ENCODE assay signal across 19 cellular contexts in the genomic region with DNA sequence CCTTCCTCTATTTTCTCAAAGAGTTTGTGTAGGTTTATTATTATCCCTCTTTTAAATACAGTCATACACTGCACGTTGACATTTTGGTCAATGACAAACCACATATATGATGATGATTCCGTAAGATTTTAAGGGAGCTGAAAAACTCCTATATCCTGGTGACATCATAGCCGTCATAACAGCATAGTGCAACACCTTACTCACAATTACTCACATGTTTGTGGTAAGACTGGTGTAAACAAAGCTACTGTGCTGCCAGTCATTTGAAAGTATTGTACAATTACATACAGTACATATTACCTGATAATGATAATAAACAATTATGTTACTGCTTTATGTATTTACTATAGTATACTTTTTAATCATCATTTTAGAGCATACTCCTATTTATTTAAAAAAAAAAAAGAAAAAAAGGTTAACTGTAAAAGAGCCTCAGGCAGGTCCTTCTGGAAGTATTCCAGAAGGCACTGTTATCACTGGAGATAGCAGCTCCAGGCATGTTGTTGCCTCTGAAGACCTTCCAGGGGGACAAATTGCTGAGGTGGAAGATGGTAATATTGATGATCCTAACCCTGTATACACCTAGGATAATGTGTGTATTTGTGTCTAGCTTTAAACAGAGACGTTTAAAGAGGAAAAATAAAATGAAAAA.
DNase-seq lines count a peak whose midpoint lies in the region; ATAC-seq, FAIRE-seq and TF ChIP-seq lines count a peak whose summit lies in the region.
"Had no signal": no experiment of that assay in that cellular context is flagged by ENCODE, and none has a peak within 500 bp of the region (broad histone marks: within the 10 kb centered on the region; RNA-seq: fewer than 3 reads in every experiment).

No MANE protein-coding gene starts in this region.

- intact Hi-C loops in K562 (cut with micrococcal nuclease) = no loop called here

- no peak overlapping the region for H2AK5ac ChIP-seq in trophoblast cell (ENCODE audit: low read length)

- H3K9me3 ChIP-seq in GM23248 (ENCODE audit: low read depth) (no peaks in the 10 kb centered on the region), K562 (replicated peaks; ENCODE audit: control insufficient read depth, insufficient read depth, low read depth, low read length) (no peaks in the 10 kb centered on the region), trophoblast cell (ENCODE audit: insufficient read depth, low read depth, low read length) (no peaks in the 10 kb centered on the region)
- H3K9me3 ChIP-seq: pancreas had no signal

- DNase-seq in GM23248 = peak; percentile 65
- DNase-seq in M059J (ENCODE audit: low read depth) = peak; percentile 72
- DNase-seq in K562 (ENCODE audit: extremely low read depth in 1 of 4, low spot score in 3 of 4) = peak in 1 of 4 experiments; percentile 24
- peak; percentile 49 to 63 for DNase-seq in trophoblast cell
- DNase-seq in NCI-H2081 treated with DMSO at 0.1 percent for 48 hours (lab: John Stamatoyannopoulos, UW) = no peak
- DNase-seq in stimulated activated CD4-positive, alpha-beta T cell treated with anti-CD3 and anti-CD28 coated beads, Interleukin-4, amount 100 ng/mL, for 1 hour = no peak
- DNase-seq: activated CD4-positive, alpha-beta memory T cell treated with anti-CD3 and anti-CD28 coated beads, Interleukin-2, amount 10 ng/mL, durations not matched to agents 7 days and 5 days; activated T-cell treated with anti-CD3 and anti-CD28 coated beads, Interleukin-2, amount 50 U/mL, for 1 hour; Caco-2; GDM1; heart right ventricle; naive B cell; NCI-H187 treated with DMSO at 0.1 percent for 48 hours; NCI-H510A; pancreas; SHP77 treated with DMSO at 0.1 percent for 48 hours had no signal

- no peak overlapping the region for H2BK120ac ChIP-seq in trophoblast cell (ENCODE audit: insufficient read depth, low read length, poor library complexity)

- H3K4me1 ChIP-seq in GM23248 (ENCODE audit: insufficient read depth) (no peaks in the 10 kb centered on the region), K562 (replicated peaks in 1 of 2; ENCODE audit: control insufficient read depth in 2 of 2, insufficient read depth in 2 of 2, low read length in 2 of 2) (peaks cover 0 to 3% of the 10 kb centered on the region in 2 experiments; a peak in 2 of 5 replicates), trophoblast cell (ENCODE audit: control insufficient read depth in 1 of 2, insufficient read depth in 2 of 2, low read length in 2 of 2) (no peaks in the 10 kb centered on the region)
- H3K4me1 ChIP-seq: heart right ventricle, pancreas had no signal

- H3K4me2 ChIP-seq in GM23248 (ENCODE audit: unreplicated experiment) (no peak overlapping the region), K562 (ENCODE audit: insufficient read depth, low read length) (no peak overlapping the region), trophoblast cell (ENCODE audit: low read length) (no peak overlapping the region)

- TF ChIP-seq CTCF in K562 (IDR thresholded peaks at IDR 0.05 in 2 of 3, conservative IDR thresholded peaks at IDR 0.05 in 1 of 3; ENCODE audit: insufficient read depth in 2 of 3, low read depth in 1 of 3, low read length in 3 of 3) = no peak

- no peak overlapping the region for H4K8ac ChIP-seq in trophoblast cell (ENCODE audit: low read depth, low read length)

- H3K4me3 ChIP-seq in GM23248 = no peak overlapping the region
- no peak overlapping the region for H3K4me3 ChIP-seq in K562
- H3K4me3 ChIP-seq in trophoblast cell (ENCODE audit: low read depth, low read length) = no peak overlapping the region
- H3K4me3 ChIP-seq: heart right ventricle, pancreas had no signal

- no peaks in the 10 kb centered on the region for H3K9me1 ChIP-seq in K562 (ENCODE audit: control insufficient read depth, insufficient read depth, low read length)

- in situ Hi-C loops in GM23248 (cut with MboI) = loop anchor here (5.0 kb wide), 1 partner anchor 213 kb away; no protein-coding TSS in a partner anchor
- in situ Hi-C loops in K562 (cut with MboI) = loop anchor here (25.0 kb wide), 1 partner anchor 818 kb away; no protein-coding TSS in a partner anchor

- CTCF ChIA-PET in K562 (lab: Yijun Ruan, JAX; ENCODE audit: low intra/inter-chr PET ratio) = no interaction called here

- no TSS peak for BruUV-seq in K562 (replicated peaks; lab: Mats Ljungman, UMichigan)

- H3K14ac ChIP-seq in trophoblast cell (ENCODE audit: low read length) = no peak overlapping the region

- no peaks in the 10 kb centered on the region for H3K79me2 ChIP-seq in GM23248 (ENCODE audit: insufficient read depth)
- no peaks in the 10 kb centered on the region for H3K79me2 ChIP-seq in K562 (ENCODE audit: control insufficient read depth, insufficient read depth, low read length)
- H3K79me2 ChIP-seq in trophoblast cell (ENCODE audit: control insufficient read depth, insufficient read depth, low read length, poor library complexity) = no peaks in the 10 kb centered on the region

- no peak overlapping the region for H2BK5ac ChIP-seq in trophoblast cell (ENCODE audit: low read depth, low read length, poor library complexity)

- ATAC-seq in K562 (peak; percentile 38; the same call in 1 of the 3 replicates), HG03565 (IDR thresholded peaks at IDR 0.05; ENCODE audit: unreplicated experiment) (no peak)
- ATAC-seq: heart right ventricle, pancreas had no signal

- POLR2A ChIA-PET in K562 (lab: Yijun Ruan, JAX) = no interaction called here

- 34 to 36% methylated on average over 4 of the region's 4 CpGs for WGBS in GM23248 (ENCODE audit: low coverage in 1 of 2, low lambda C conversion rate in 2 of 2, missing lambda C conversion rate in 2 of 2), 2 experiments
- WGBS in K562 (ENCODE audit: insufficient coverage, low coverage, missing lambda C conversion rate) = 6% methylated on average over 4 of the region's 4 CpGs
- WGBS in trophoblast cell (ENCODE audit: extremely low coverage, insufficient coverage, insufficient read length) = no CpG with 5 or more reads among the region's 4 CpGs

- H4K20me1 ChIP-seq in GM23248 (ENCODE audit: insufficient read depth) = no peaks in the 10 kb centered on the region
- H4K20me1 ChIP-seq in K562 (replicated peaks; ENCODE audit: control insufficient read depth, insufficient read depth, low read length) = no peaks in the 10 kb centered on the region

- TF ChIP-seq EP300 in K562 (IDR thresholded peaks at IDR 0.05; ENCODE audit: low read length) = no peak

- no peak overlapping the region for H3K18ac ChIP-seq in trophoblast cell (ENCODE audit: low read length)

- H3K9me2 ChIP-seq in GM23248 (ENCODE audit: insufficient read depth) = no peaks in the 10 kb centered on the region

- H2AFZ ChIP-seq in GM23248 = no peak overlapping the region
- no peak overlapping the region for H2AFZ ChIP-seq in K562 (ENCODE audit: low read depth, low read length)
- no peak overlapping the region for H2AFZ ChIP-seq in trophoblast cell (ENCODE audit: insufficient read depth, low read length, poor library complexity)

- no peaks in the 10 kb centered on the region for H3F3A ChIP-seq in GM23248 (ENCODE audit: insufficient read depth)

- no peak for TF ChIP-seq POLR2A in K562 (conservative IDR thresholded peaks at IDR 0.05)

- no peak overlapping the region for H4K91ac ChIP-seq in trophoblast cell (ENCODE audit: low read depth, low read length)

- no peak for TF ChIP-seq RAD21 in K562 (CRISPR knock-in tag; conservative IDR thresholded peaks at IDR 0.05 in 1 of 2, IDR thresholded peaks at IDR 0.05 in 1 of 2)

- H4K12ac ChIP-seq in trophoblast cell (ENCODE audit: low read depth, low read length) = no peak overlapping the region

- H3K27me3 ChIP-seq in GM23248 (replicated peaks; ENCODE audit: insufficient read depth) (no peaks in the 10 kb centered on the region), K562 (ENCODE audit: control insufficient read depth in 2 of 2, insufficient read depth in 2 of 2, low read length in 2 of 2) (no peaks in the 10 kb centered on the region), trophoblast cell (ENCODE audit: insufficient read depth, low read length) (no peaks in the 10 kb centered on the region)
- H3K27me3 ChIP-seq: pancreas had no signal

- H3K23ac ChIP-seq in trophoblast cell (ENCODE audit: low read length) = no peak overlapping the region

- no peaks in the 10 kb centered on the region for H3K36me3 ChIP-seq in GM23248 (ENCODE audit: low read depth)
- H3K36me3 ChIP-seq in K562 (ENCODE audit: control insufficient read depth, insufficient read depth, low read length) = no peaks in the 10 kb centered on the region
- H3K36me3 ChIP-seq in trophoblast cell (ENCODE audit: control insufficient read depth in 1 of 2, insufficient read depth in 2 of 2, low read length in 2 of 2) = no peaks in the 10 kb centered on the region
- H3K36me3 ChIP-seq: heart right ventricle, pancreas had no signal

- H3K9ac ChIP-seq in GM23248 (no peak overlapping the region), K562 (ENCODE audit: insufficient read depth in 1 of 2, low read depth in 2 of 2, low read length in 2 of 2) (no peak overlapping the region), trophoblast cell (ENCODE audit: low read length) (no peak overlapping the region)

- no peak overlapping the region for H2BK12ac ChIP-seq in trophoblast cell (ENCODE audit: low read length)

- peak; percentile 32 for FAIRE-seq in K562 (lab: Jason Lieb, UNC)
- FAIRE-seq: GM12891, islet of Langerhans had no signal

- H3K27ac ChIP-seq in GM23248 (no peak overlapping the region), K562 (ENCODE audit: extremely low read depth, low read depth, low read length) (no peak overlapping the region; the same call in 2 of the 3 replicates), trophoblast cell (ENCODE audit: low read depth, low read length) (no peak overlapping the region)
- H3K27ac ChIP-seq: heart right ventricle, pancreas had no signal

- no peak overlapping the region for H3K4ac ChIP-seq in trophoblast cell (ENCODE audit: low read depth, low read length)

- no peaks in the 10 kb centered on the region for H3K79me1 ChIP-seq in trophoblast cell (ENCODE audit: low read length)

TF ChIP-seq in K562, 482 proteins besides CTCF, POLR2A, EP300 and RAD21 (continues in another document):
- TF ChIP-seq ZNF444 (CRISPR knock-in tag; IDR thresholded peaks at IDR 0.05) = no peak
- no peak for TF ChIP-seq CEBPG (CRISPR knock-in tag; IDR thresholded peaks at IDR 0.05)
- TF ChIP-seq CEBPG (tag; conservative IDR thresholded peaks at IDR 0.05 in 1 of 2, IDR thresholded peaks at IDR 0.05 in 1 of 2) = peak in 1 of 2 experiments; percentile 75; a peak in 2 of 4 replicates
- TF ChIP-seq ZNF347 (CRISPR knock-in tag; IDR thresholded peaks at IDR 0.05; ENCODE audit: low read depth) = no peak
- no peak for TF ChIP-seq HNRNPUL1 (IDR thresholded peaks at IDR 0.05; ENCODE audit: low read length)
- TF ChIP-seq MAFK (IDR thresholded peaks at IDR 0.05; ENCODE audit: low read length) = no peak
- no peak for TF ChIP-seq ELF4 (CRISPR knock-in tag; IDR thresholded peaks at IDR 0.05)
- TF ChIP-seq ZNF140 (CRISPR knock-in tag; IDR thresholded peaks at IDR 0.05) = no peak
- peak; percentile 89 for TF ChIP-seq FOSL1 (tag; conservative IDR thresholded peaks at IDR 0.05)
- no peak for TF ChIP-seq SNIP1 (IDR thresholded peaks at IDR 0.05; ENCODE audit: low read depth)
- 0 out of 2 replicates have a peak, but pooled peaks have one; percentile 18 for TF ChIP-seq JUN (IDR thresholded peaks at IDR 0.05; ENCODE audit: borderline replicate concordance, low read depth, low read length)
- TF ChIP-seq JUN (CRISPR knock-in tag; IDR thresholded peaks at IDR 0.05; ENCODE audit: borderline replicate concordance) = no peak
- no peak for TF ChIP-seq RFX7 (CRISPR knock-in tag; IDR thresholded peaks at IDR 0.05)

Comparison
In these comparisons a context has a peak if more than half of its experiments do, and no peak if none do; other contexts are left out.
1. DNase-seq: peak in GM23248 (single experiment), M059J (single experiment) and trophoblast cell (2 of 2); none in NCI-H2081 treated with DMSO at 0.1 percent for 48 hours (single experiment) and stimulated activated CD4-positive, alpha-beta T cell treated with anti-CD3 and anti-CD28 coated beads, Interleukin-4, amount 100 ng/mL, for 1 hour (single experiment).